Comparison of ENCODE assay signal across 8 cellular contexts in genomic region chr21:38787461-38788274, GRCh38. TPM values are rescaled to one million over a fixed set of nuclear protein-coding genes. Genes with fewer than 3 reads are reported as not detected.
A peak's percentile ranks its signal among the peaks of the same experiment; 100 is the strongest.
DNase-seq lines count a peak whose midpoint lies in the region; ATAC-seq and TF ChIP-seq lines count a peak whose summit lies in the region.

No MANE protein-coding gene starts in this region.

- ATAC-seq in HG02571 (IDR thresholded peaks at IDR 0.05; ENCODE audit: unreplicated experiment), result no peak
- ATAC-seq in gastroesophageal sphincter, result no peak

- TF ChIP-seq CTCF in GM06990 (IDR thresholded peaks at IDR 0.05; ENCODE audit: insufficient read depth, low read length, poor library complexity, severe bottlenecking) (no peak), adrenal gland (IDR thresholded peaks at IDR 0.05) (no peak), gastroesophageal sphincter (IDR thresholded peaks at IDR 0.05) (no peak)

- WGBS in adrenal gland, 4 donors, result 51 to 83% (median 63%) methylated on average over 7 to 19 of the region's 19 CpGs
- 55 to 89% methylated on average over 4 to 9 of the region's 19 CpGs for WGBS in gastroesophageal sphincter (ENCODE audit: low coverage in 1 of 2), 2 donors

- intact Hi-C loops in adrenal gland (cut with DNase I) (no loop called here), posterior cingulate gyrus (cut with DNase I) (no loop called here)

- H3K27ac ChIP-seq in adrenal gland (no peak overlapping the region), muscle layer of duodenum (ENCODE audit: low read length) (peak overlapping the region; percentile 77), gastroesophageal sphincter (no peak overlapping the region)

- in situ Hi-C loops in KBM-7 (cut with MboI; ENCODE audit: low pct_unique_long_range_greater_than_20kb, low sequenced_read_pairs), result no loop called here

- DNase-seq in GM06990 (ENCODE audit: extremely low read depth, insufficient read length) (peak; percentile 22), KBM-7 (peak; percentile 57), adrenal gland (peak in 6 of 7 donors; percentile 53 to 75 (median 56)), posterior cingulate gyrus (no peak)
- no peak for DNase-seq in effector CD4-positive, alpha-beta T cell

- TF ChIP-seq POLR2A in adrenal gland (IDR thresholded peaks at IDR 0.05), result no peak
- no peak for TF ChIP-seq POLR2A in gastroesophageal sphincter (IDR thresholded peaks at IDR 0.05)

- no peaks in the 10 kb centered on the region for H3K4me1 ChIP-seq in adrenal gland (replicated peaks in 1 of 2)
- H3K4me1 ChIP-seq in muscle layer of duodenum (ENCODE audit: control insufficient read depth in 1 of 2, insufficient read depth in 2 of 2, low read length in 2 of 2), result peaks cover 0 to 4% of the 10 kb centered on the region in 2 donors
- H3K4me1 ChIP-seq in gastroesophageal sphincter, result no peaks in the 10 kb centered on the region

- H3K36me3 ChIP-seq in GM06990 (ENCODE audit: control insufficient read depth, insufficient read depth, low read length) (no peaks in the 10 kb centered on the region), adrenal gland (replicated peaks in 1 of 2) (no peaks in the 10 kb centered on the region), muscle layer of duodenum (ENCODE audit: control insufficient read depth in 1 of 2, insufficient read depth in 2 of 2, low read length in 2 of 2) (no peaks in the 10 kb centered on the region), gastroesophageal sphincter (no peaks in the 10 kb centered on the region)

- H3K9me3 ChIP-seq in adrenal gland (replicated peaks in 1 of 3), result peaks cover 0 to 2% (median 0%) of the 10 kb centered on the region in 3 donors
- H3K9me3 ChIP-seq in muscle layer of duodenum (ENCODE audit: control insufficient read depth in 1 of 2, low read length in 2 of 2), result peaks cover 0 to 11% of the 10 kb centered on the region in 2 donors
- peaks cover 0 to 8% (median 0%) of the 10 kb centered on the region in 3 donors for H3K9me3 ChIP-seq in gastroesophageal sphincter

- TF ChIP-seq EP300 in gastroesophageal sphincter (IDR thresholded peaks at IDR 0.05), result no peak

- H3K4me3 ChIP-seq in GM06990 (replicated peaks; ENCODE audit: low read depth, low read length), result no peak overlapping the region
- no peak overlapping the region for H3K4me3 ChIP-seq in adrenal gland
- no peak overlapping the region for H3K4me3 ChIP-seq in muscle layer of duodenum (ENCODE audit: low read depth in 1 of 2, low read length in 2 of 2)
- no peak overlapping the region for H3K4me3 ChIP-seq in gastroesophageal sphincter

- H3K27me3 ChIP-seq in GM06990 (replicated peaks; ENCODE audit: control insufficient read depth, insufficient read depth, low read length) (peaks cover 3% of the 10 kb centered on the region; the same call in 1 of the 2 replicates), adrenal gland (no peaks in the 10 kb centered on the region), muscle layer of duodenum (ENCODE audit: low read depth, low read length) (no peaks in the 10 kb centered on the region), gastroesophageal sphincter (no peaks in the 10 kb centered on the region)

RNA-seq across cellular contexts. Expression of gene ETS2, which starts 18.1 kb away (rescaled TPM):
- total RNA-seq in adrenal gland, result 10 to 100 TPM; 38.5 to 66.8 (median 49.2) TPM
- 10 to 100 TPM; 26.2 to 38.8 (median 34.8) TPM for polyA plus RNA-seq in adrenal gland
- total RNA-seq in gastroesophageal sphincter, result 100 to 1,000 TPM in 1 of 4 donors, 10 to 100 TPM in 3; 50.9 to 169 (median 63.5) TPM

Comparison
In these comparisons a context has a peak if more than half of its experiments do, and no peak if none do; other contexts are left out.
1. DNase-seq: peak in GM06990 (single experiment), KBM-7 (single experiment) and adrenal gland (6 of 7); none in effector CD4-positive, alpha-beta T cell (single experiment) and posterior cingulate gyrus (0 of 10).